Comparison of ENCODE assay signal across 22 cellular contexts in the genomic region with DNA sequence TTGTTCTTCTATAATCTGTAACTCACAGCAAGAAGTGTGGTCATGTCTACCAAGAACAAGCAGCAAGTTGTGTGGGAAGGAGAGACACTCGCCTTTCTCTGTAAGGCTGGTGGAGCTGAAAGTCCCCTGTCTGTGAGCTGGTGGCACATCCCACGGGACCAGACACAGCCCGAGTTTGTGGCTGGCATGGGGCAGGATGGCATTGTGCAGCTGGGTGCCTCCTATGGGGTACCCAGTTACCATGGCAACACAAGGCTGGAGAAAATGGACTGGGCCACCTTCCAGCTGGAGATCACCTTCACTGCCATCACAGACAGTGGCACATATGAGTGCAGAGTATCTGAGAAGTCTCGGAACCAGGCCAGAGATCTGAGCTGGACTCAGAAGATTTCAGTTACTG. TPM values are rescaled to one million over a fixed set of nuclear protein-coding genes. Genes with fewer than 3 reads are reported as not detected.
DNase-seq lines count a peak whose midpoint lies in the region; ATAC-seq and TF ChIP-seq lines count a peak whose summit lies in the region.
"Had no signal": no experiment of that assay in that cellular context is flagged by ENCODE, and none has a peak within 500 bp of the region (broad histone marks: within the 10 kb centered on the region; RNA-seq: fewer than 3 reads in every experiment).

No MANE protein-coding gene starts in this region.

- no peaks in the 10 kb centered on the region for H3K36me3 ChIP-seq in trophoblast cell (ENCODE audit: control insufficient read depth in 1 of 2, insufficient read depth in 2 of 2, low read length in 2 of 2)
- no peaks in the 10 kb centered on the region for H3K36me3 ChIP-seq in lower lobe of right lung
- H3K36me3 ChIP-seq: BE2C, upper lobe of right lung had no signal

- no peak overlapping the region for H3K18ac ChIP-seq in trophoblast cell (ENCODE audit: low read length)

- intact Hi-C loops in activated CD4-positive, alpha-beta T cell treated with anti-CD3 and anti-CD28 coated beads for 36 hours (cut with DNase I, micrococcal nuclease): no loop called here
- intact Hi-C loops in lower lobe of right lung (cut with DNase I): no loop called here

- no peak overlapping the region for H3K4me2 ChIP-seq in trophoblast cell (ENCODE audit: low read length)

- H4K91ac ChIP-seq in trophoblast cell (ENCODE audit: low read depth, low read length): no peak overlapping the region

- DNase-seq in activated CD4-positive, alpha-beta T cell treated with anti-CD3 and anti-CD28 coated beads for 36 hours: peak; percentile 11
- no peak for DNase-seq in activated CD4-positive, alpha-beta T cell treated with anti-CD3 and anti-CD28 coated beads, Interleukin-2, amount 50 U/mL, for 1 hour
- DNase-seq in trophoblast cell (no peak), lower lobe of right lung (no peak), NCI-H2227 (lab: John Stamatoyannopoulos, UW; ENCODE audit: unreplicated experiment) (no peak), SW 1271 (lab: John Stamatoyannopoulos, UW) (no peak)
- DNase-seq: activated naive CD4-positive, alpha-beta T cell treated with Interleukin-2 at 50 U/mL for 16 hours; BE2C; Caco-2; DND-41; effector memory CD8-positive, alpha-beta T cell; foreskin melanocyte; left colon; natural killer cell; NCI-H1105 treated with DMSO at 0.1 percent for 48 hours; NCI-H2107; NCI-H510A; T-helper 17 cell had no signal

- H3K27me3 ChIP-seq in trophoblast cell (ENCODE audit: insufficient read depth, low read length) (no peaks in the 10 kb centered on the region), lower lobe of right lung (ENCODE audit: low read depth) (no peaks in the 10 kb centered on the region)
- H3K27me3 ChIP-seq: BE2C, upper lobe of right lung had no signal

- peak overlapping the region; percentile 21 for H3K23ac ChIP-seq in trophoblast cell (ENCODE audit: low read length)

- CTCF ChIA-PET in activated CD4-positive, alpha-beta T cell treated with anti-CD3 and anti-CD28 coated beads for 36 hours (lab: Charles Lee): interaction anchor here (0.6 kb wide), 1 partner anchor 20 kb away, joined by 3 read pairs; no protein-coding TSS in a partner anchor

- WGBS in trophoblast cell (ENCODE audit: extremely low coverage, insufficient coverage, insufficient read length): no CpG with 5 or more reads among the region's 4 CpGs

- peaks cover 5 to 6% of the 10 kb centered on the region in 2 experiments for H3K4me1 ChIP-seq in trophoblast cell (ENCODE audit: control insufficient read depth in 1 of 2, insufficient read depth in 2 of 2, low read length in 2 of 2)
- H3K4me1 ChIP-seq in lower lobe of right lung: peaks cover 5% of the 10 kb centered on the region
- H3K4me1 ChIP-seq: BE2C, upper lobe of right lung had no signal

- POLR2A ChIA-PET in activated CD4-positive, alpha-beta T cell treated with anti-CD3 and anti-CD28 coated beads for 36 hours (lab: Charles Lee): interaction anchor here (0.6 kb wide), 1 partner anchor 33 kb away, joined by 4 read pairs; no protein-coding TSS in a partner anchor

- H2BK120ac ChIP-seq in trophoblast cell (ENCODE audit: insufficient read depth, low read length, poor library complexity): no peak overlapping the region

- no peak overlapping the region for H2AFZ ChIP-seq in trophoblast cell (ENCODE audit: insufficient read depth, low read length, poor library complexity)

- no peak overlapping the region for H3K4ac ChIP-seq in trophoblast cell (ENCODE audit: low read depth, low read length)

- H2AK5ac ChIP-seq in trophoblast cell (ENCODE audit: low read length): no peak overlapping the region

- no peak overlapping the region for H3K27ac Mint-ChIP-seq in activated CD4-positive, alpha-beta T cell treated with anti-CD3 and anti-CD28 coated beads for 36 hours
- H3K27ac Mint-ChIP-seq: effector memory CD8-positive, alpha-beta T cell; IgD-negative memory B cell; natural killer cell; T-helper 17 cell had no signal

- TF ChIP-seq CTCF in lower lobe of right lung (IDR thresholded peaks at IDR 0.05): no peak

- no peak overlapping the region for H3K14ac ChIP-seq in trophoblast cell (ENCODE audit: low read length)

- no peaks in the 10 kb centered on the region for H3K36me3 Mint-ChIP-seq in activated CD4-positive, alpha-beta T cell treated with anti-CD3 and anti-CD28 coated beads for 36 hours (ENCODE audit: low read depth)
- H3K36me3 Mint-ChIP-seq: IgD-negative memory B cell, natural killer cell had no signal

- H3K9me3 ChIP-seq in trophoblast cell (ENCODE audit: insufficient read depth, low read depth, low read length): peaks cover 3% of the 10 kb centered on the region
- H3K9me3 ChIP-seq in lower lobe of right lung: no peaks in the 10 kb centered on the region
- H3K9me3 ChIP-seq: BE2C, Caco-2, upper lobe of right lung had no signal

- H3K9me3 Mint-ChIP-seq in activated CD4-positive, alpha-beta T cell treated with anti-CD3 and anti-CD28 coated beads for 36 hours (ENCODE audit: low read depth): no peaks in the 10 kb centered on the region
- H3K9me3 Mint-ChIP-seq: effector memory CD8-positive, alpha-beta T cell; IgD-negative memory B cell; natural killer cell had no signal

- H3K4me1 Mint-ChIP-seq in activated CD4-positive, alpha-beta T cell treated with anti-CD3 and anti-CD28 coated beads for 36 hours: peaks cover 50% of the 10 kb centered on the region
- H3K4me1 Mint-ChIP-seq: IgD-negative memory B cell, natural killer cell, T-helper 17 cell had no signal

- H4K12ac ChIP-seq in trophoblast cell (ENCODE audit: low read depth, low read length): no peak overlapping the region

- H3K79me2 ChIP-seq in trophoblast cell (ENCODE audit: control insufficient read depth, insufficient read depth, low read length, poor library complexity): no peaks in the 10 kb centered on the region

- no peaks in the 10 kb centered on the region for H3K27me3 Mint-ChIP-seq in activated CD4-positive, alpha-beta T cell treated with anti-CD3 and anti-CD28 coated beads for 36 hours
- H3K27me3 Mint-ChIP-seq: IgD-negative memory B cell had no signal

- no peaks in the 10 kb centered on the region for H3K79me1 ChIP-seq in trophoblast cell (ENCODE audit: low read length)

- no peak overlapping the region for H3K4me3 Mint-ChIP-seq in activated CD4-positive, alpha-beta T cell treated with anti-CD3 and anti-CD28 coated beads for 36 hours
- H3K4me3 Mint-ChIP-seq: effector memory CD8-positive, alpha-beta T cell; IgD-negative memory B cell; natural killer cell; T-helper 17 cell had no signal

- H2BK5ac ChIP-seq in trophoblast cell (ENCODE audit: low read depth, low read length, poor library complexity): no peak overlapping the region

- no peak for ATAC-seq in activated CD4-positive, alpha-beta T cell treated with anti-CD3 and anti-CD28 coated beads for 36 hours
- ATAC-seq in GM18868 (IDR thresholded peaks at IDR 0.05; ENCODE audit: unreplicated experiment) (peak; percentile 26), HG03066 (IDR thresholded peaks at IDR 0.05; ENCODE audit: low read depth, unreplicated experiment) (peak; percentile 17), lower lobe of right lung (no peak)
- ATAC-seq: effector memory CD8-positive, alpha-beta T cell; left colon; natural killer cell; T-helper 17 cell had no signal

- no peak overlapping the region for H3K9ac ChIP-seq in trophoblast cell (ENCODE audit: low read length)

- no peak overlapping the region for H3K4me3 ChIP-seq in trophoblast cell (ENCODE audit: low read depth, low read length)
- no peak overlapping the region for H3K4me3 ChIP-seq in lower lobe of right lung
- H3K4me3 ChIP-seq: upper lobe of right lung had no signal

- H4K8ac ChIP-seq in trophoblast cell (ENCODE audit: low read depth, low read length): no peak overlapping the region

- H3K27ac ChIP-seq in trophoblast cell (ENCODE audit: low read depth, low read length) (no peak overlapping the region), lower lobe of right lung (no peak overlapping the region)
- H3K27ac ChIP-seq: upper lobe of right lung had no signal

- H2BK12ac ChIP-seq in trophoblast cell (ENCODE audit: low read length): no peak overlapping the region

RNA-seq across cellular contexts. Expression of a gene that starts 15.5 kb away (rescaled TPM):
- total RNA-seq in activated CD4-positive, alpha-beta T cell treated with anti-CD3 and anti-CD28 coated beads for 36 hours: under 1 TPM; 0.30 to 0.60 TPM
- polyA plus RNA-seq in trophoblast cell (2013): 0.82 and 1.3 TPM in 2 replicates
- total RNA-seq in lower lobe of right lung: 105 TPM

RNA-seq across cellular contexts. Expression of a gene that starts 43.1 kb away (rescaled TPM):
- total RNA-seq in activated CD4-positive, alpha-beta T cell treated with anti-CD3 and anti-CD28 coated beads for 36 hours: 100 to 1,000 TPM in 1 of 2 experiments, 10 to 100 TPM in 1; 99.7 to 108 TPM
- 15.3 and 16.6 TPM in 2 replicates for polyA plus RNA-seq in trophoblast cell (2013)
- total RNA-seq in lower lobe of right lung: 18.0 TPM

Comparison
In these comparisons a context has a peak if more than half of its experiments do, and no peak if none do; other contexts are left out.
1. ATAC-seq: peak in GM18868 (single experiment) and HG03066 (single experiment); none in activated CD4-positive, alpha-beta T cell treated with anti-CD3 and anti-CD28 coated beads for 36 hours (single experiment) and lower lobe of right lung (0 of 2).
2. RNA of a gene that starts 15.5 kb away (total RNA-seq): 105 TPM in lower lobe of right lung (single experiment); 0.30 to 0.60 TPM in activated CD4-positive, alpha-beta T cell treated with anti-CD3 and anti-CD28 coated beads for 36 hours; every median in the first group is over 10 times any median in the second.